Comparison of ENCODE assay signal across 20 cellular contexts in genomic region chr3:13166243-13167063, GRCh38.
"Had no signal": no experiment of that assay in that cellular context is flagged by ENCODE, and none has a peak within 500 bp of the region (broad histone marks: within the 10 kb centered on the region; RNA-seq: fewer than 3 reads in every experiment).

No MANE protein-coding gene starts in this region.

- H3K27me3 Mint-ChIP-seq: activated naive CD4-positive, alpha-beta T cell treated with anti-CD3 and anti-CD28 coated beads, Interleukin-2, amount 50 U/mL, for 24 hours had no signal

- H3K27me3 ChIP-seq: cardiac muscle cell, pancreas, spleen, transverse colon had no signal

- H3K4me1 ChIP-seq: esophagus muscularis mucosa, gastroesophageal sphincter, heart left ventricle, left ventricle myocardium inferior, pancreas, spleen, transverse colon had no signal

- DNase-seq: activated CD4-positive, alpha-beta T cell treated with anti-CD3 and anti-CD28 coated beads, Interleukin-2, amount 10 ng/mL, durations not matched to agents 7 days and 5 days; activated CD8-positive, alpha-beta memory T cell treated with anti-CD3 and anti-CD28 coated beads for 24 hours; activated CD8-positive, alpha-beta memory T cell treated with anti-CD3 and anti-CD28 coated beads, Interleukin-2, amount 50 U/mL, for 48 hours; activated effector memory CD4-positive, alpha-beta T cell treated with Interleukin-2 at 50 U/mL for 16 hours; activated T-cell treated with anti-CD3 and anti-CD28 coated beads, Interleukin-2, amount 50 U/mL, for 48 hours; dermis blood vessel endothelial cell; effector memory CD4-positive, alpha-beta T cell; left ventricle myocardium inferior; pancreas; stimulated activated naive CD4-positive, alpha-beta T cell treated with Interleukin-2 at 50 U/mL for 16 hours; substantia nigra; transverse colon had no signal

- FAIRE-seq: endothelial cell of umbilical vein, pancreas had no signal

- H3K27ac Mint-ChIP-seq: activated CD4-positive, alpha-beta T cell treated with anti-CD3 and anti-CD28 coated beads, Interleukin-2, amount 10 ng/mL, durations not matched to agents 7 days and 5 days; activated naive CD4-positive, alpha-beta T cell treated with anti-CD3 and anti-CD28 coated beads, Interleukin-2, amount 50 U/mL, for 24 hours had no signal

- H3K4me3 Mint-ChIP-seq: activated CD4-positive, alpha-beta T cell treated with anti-CD3 and anti-CD28 coated beads, Interleukin-2, amount 10 ng/mL, durations not matched to agents 7 days and 5 days; activated naive CD4-positive, alpha-beta T cell treated with anti-CD3 and anti-CD28 coated beads, Interleukin-2, amount 50 U/mL, for 24 hours had no signal

- H3K4me3 ChIP-seq: cardiac muscle cell, esophagus muscularis mucosa, gastroesophageal sphincter, heart left ventricle, left ventricle myocardium inferior, pancreas, spleen, transverse colon had no signal

- H3K9me3 Mint-ChIP-seq: activated CD4-positive, alpha-beta T cell treated with anti-CD3 and anti-CD28 coated beads, Interleukin-2, amount 10 ng/mL, durations not matched to agents 7 days and 5 days; activated naive CD4-positive, alpha-beta T cell treated with anti-CD3 and anti-CD28 coated beads, Interleukin-2, amount 50 U/mL, for 24 hours had no signal

- H3K4me1 Mint-ChIP-seq: activated CD4-positive, alpha-beta T cell treated with anti-CD3 and anti-CD28 coated beads, Interleukin-2, amount 10 ng/mL, durations not matched to agents 7 days and 5 days; activated naive CD4-positive, alpha-beta T cell treated with anti-CD3 and anti-CD28 coated beads, Interleukin-2, amount 50 U/mL, for 24 hours had no signal

- ATAC-seq: gastroesophageal sphincter, heart left ventricle, pancreas, sciatic nerve had no signal

- H3K9me3 ChIP-seq: esophagus muscularis mucosa, heart left ventricle, left ventricle myocardium inferior, pancreas, spleen, transverse colon had no signal

- H3K27ac ChIP-seq: cardiac muscle cell, esophagus muscularis mucosa, gastroesophageal sphincter, heart left ventricle, left ventricle myocardium inferior, pancreas, spleen, transverse colon had no signal

- H3K36me3 ChIP-seq: cardiac muscle cell, esophagus muscularis mucosa, gastroesophageal sphincter, heart left ventricle, left ventricle myocardium inferior, pancreas, spleen, transverse colon had no signal

- H3K36me3 Mint-ChIP-seq: activated naive CD4-positive, alpha-beta T cell treated with anti-CD3 and anti-CD28 coated beads, Interleukin-2, amount 50 U/mL, for 24 hours had no signal
